In genomic region chr15:40922608-40923005, GRCh38 we compare ENCODE assay signal across 23 cellular contexts. TPM values are rescaled to one million over a fixed set of nuclear protein-coding genes. Genes with fewer than 3 reads are reported as not detected.
"Had no signal": no experiment of that assay in that cellular context is flagged by ENCODE, and none has a peak within 500 bp of the region (broad histone marks: within the 10 kb centered on the region; RNA-seq: fewer than 3 reads in every experiment).

No MANE protein-coding gene starts in this region.

- ATAC-seq: esophagus mucosa; heart left ventricle; naive thymus-derived CD4-positive, alpha-beta T cell; pancreas; right cardiac atrium; stimulated activated memory B cell treated with anti-CD40 and anti-IgM and Interleukin-4, amounts not matched to agents 10 μg/mL and 1 μg/mL and 100 μg/mL, for 72 hours; stimulated activated naive CD8-positive, alpha-beta T cell treated with anti-CD3 and anti-CD28 coated beads, Interleukin-15, amount 100 ng/mL, for 72 hours had no signal

- H3K4me3 ChIP-seq: dorsolateral prefrontal cortex, heart left ventricle, pancreas, testis, tibial nerve had no signal

- H3K36me3 ChIP-seq: heart left ventricle, pancreas, tibial nerve had no signal

- H3K9me3 ChIP-seq: heart left ventricle, pancreas, testis, tibial nerve had no signal

- DNase-seq: cortex of kidney; dorsolateral prefrontal cortex; effector CD8-positive, alpha-beta T cell; heart left ventricle; hippocampal formation; mesendoderm; naive thymus-derived CD4-positive, alpha-beta T cell; nucleus accumbens; pancreas; stimulated activated CD4-positive, alpha-beta T cell treated with anti-CD3 and anti-CD28 coated beads, Interleukin-4, amount 100 ng/mL, for 24 hours; stimulated activated naive CD8-positive, alpha-beta T cell treated with anti-CD3 and anti-CD28 coated beads, Interleukin-15, amount 100 ng/mL, for 72 hours; testis had no signal

- H3K4me3 Mint-ChIP-seq: naive thymus-derived CD4-positive, alpha-beta T cell; neural crest cell; stimulated activated memory B cell treated with anti-CD40 and anti-IgM and Interleukin-4, amounts not matched to agents 10 μg/mL and 1 μg/mL and 100 μg/mL, for 72 hours; stimulated activated naive CD8-positive, alpha-beta T cell treated with anti-CD3 and anti-CD28 coated beads, Interleukin-15, amount 100 ng/mL, for 72 hours had no signal

- H3K27ac Mint-ChIP-seq: naive thymus-derived CD4-positive, alpha-beta T cell; progenitor cell of endocrine pancreas; stimulated activated memory B cell treated with anti-CD40 and anti-IgM and Interleukin-4, amounts not matched to agents 10 μg/mL and 1 μg/mL and 100 μg/mL, for 72 hours had no signal

- H3K27ac ChIP-seq: dorsolateral prefrontal cortex, heart left ventricle, pancreas, testis, tibial nerve had no signal

- H3K9me3 Mint-ChIP-seq: naive thymus-derived CD4-positive, alpha-beta T cell; neural crest cell; stimulated activated memory B cell treated with anti-CD40 and anti-IgM and Interleukin-4, amounts not matched to agents 10 μg/mL and 1 μg/mL and 100 μg/mL, for 72 hours; stimulated activated naive CD8-positive, alpha-beta T cell treated with anti-CD3 and anti-CD28 coated beads, Interleukin-15, amount 100 ng/mL, for 72 hours had no signal

- FAIRE-seq: frontal cortex, pancreas had no signal

- H3K27me3 ChIP-seq: testis had no signal

- H3K36me3 Mint-ChIP-seq: naive thymus-derived CD4-positive, alpha-beta T cell; stimulated activated memory B cell treated with anti-CD40 and anti-IgM and Interleukin-4, amounts not matched to agents 10 μg/mL and 1 μg/mL and 100 μg/mL, for 72 hours had no signal

RNA-seq across cellular contexts. Expression of gene DLL4, which starts 6.5 kb away (rescaled TPM):
- total RNA-seq: naive thymus-derived CD4-positive, alpha-beta T cell had no signal
- polyA plus RNA-seq: naive thymus-derived CD4-positive, alpha-beta T cell had no signal

RNA-seq across cellular contexts. Expression of gene RHOV, which starts 48.6 kb away (rescaled TPM):
- total RNA-seq: fibroblast of lung, heart left ventricle, lung microvascular endothelial cell, right cardiac atrium, subcutaneous adipose tissue had no signal
- polyA plus RNA-seq: fibroblast of lung; heart left ventricle; liver; naive thymus-derived CD4-positive, alpha-beta T cell; right cardiac atrium had no signal
